Comparison of ENCODE assay signal across 11 cellular contexts in the genomic region with DNA sequence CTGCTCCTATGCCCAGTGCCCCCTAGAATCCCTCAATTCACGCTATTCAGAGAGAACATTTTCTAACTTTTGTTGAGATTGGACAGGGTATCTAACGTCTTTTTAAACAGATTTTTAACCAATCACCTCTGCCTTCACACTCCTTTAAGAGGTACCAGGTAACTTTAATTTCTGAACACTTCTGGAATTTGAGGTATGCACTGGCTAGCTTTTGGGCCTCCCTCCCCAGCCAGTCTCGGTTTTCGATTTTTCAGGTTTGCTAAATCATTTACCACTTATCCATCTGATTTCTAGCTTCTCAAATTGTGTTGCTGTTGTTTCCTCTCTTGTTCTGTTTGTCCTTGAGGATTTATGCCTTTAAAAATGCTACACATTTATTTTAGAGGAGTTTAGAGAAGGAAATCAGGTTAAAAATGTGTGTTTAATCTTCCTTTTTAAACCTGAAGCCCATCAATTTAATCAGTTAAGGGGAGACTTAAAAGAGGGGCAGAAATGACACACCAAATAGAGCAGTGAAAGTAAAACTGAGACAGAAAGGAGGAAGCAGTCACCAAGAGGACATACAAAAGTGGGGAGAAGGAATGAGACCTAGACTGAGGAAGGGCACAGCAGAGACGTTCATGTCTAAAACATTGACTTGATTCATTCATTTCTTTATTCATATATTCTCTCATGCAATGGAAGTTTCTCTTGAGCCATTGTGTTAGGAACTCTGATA.
DNase-seq lines count a peak whose midpoint lies in the region; ATAC-seq and TF ChIP-seq lines count a peak whose summit lies in the region.
"Had no signal": no experiment of that assay in that cellular context is flagged by ENCODE, and none has a peak within 500 bp of the region (broad histone marks: within the 10 kb centered on the region; RNA-seq: fewer than 3 reads in every experiment).

No MANE protein-coding gene starts in this region.

- H3K4me1 ChIP-seq in breast epithelium = no peaks in the 10 kb centered on the region

- no peak overlapping the region for H3K4me3 ChIP-seq in breast epithelium

- no peaks in the 10 kb centered on the region for H3K36me3 ChIP-seq in breast epithelium

- in situ Hi-C loops in T47D (cut with HindIII; ENCODE audit: low pct_unique_long_range_greater_than_20kb, low sequenced_read_pairs) = no loop called here

- intact Hi-C loops in breast epithelium (cut with DNase I; ENCODE audit: low total_unique reads) = no loop called here
- intact Hi-C loops in posterior vena cava (cut with DNase I) = no loop called here

- H3K27me3 ChIP-seq in breast epithelium = no peaks in the 10 kb centered on the region

- TF ChIP-seq CTCF in breast epithelium (IDR thresholded peaks at IDR 0.05) = no peak

- TF ChIP-seq POLR2A in breast epithelium (IDR thresholded peaks at IDR 0.05) = no peak

- H3K9me3 ChIP-seq in breast epithelium = no peaks in the 10 kb centered on the region

- H3K27ac ChIP-seq in breast epithelium = no peak overlapping the region

- peak; percentile 100 for ATAC-seq in HG02938 (IDR thresholded peaks at IDR 0.05; ENCODE audit: unreplicated experiment)

- DNase-seq in T47D (ENCODE audit: low read depth in 1 of 2, low spot score in 1 of 2) (peak; percentile 3 to 15), breast epithelium (ENCODE audit: low spot score in 2 of 2) (no peak), MV-4-11 (lab: John Stamatoyannopoulos, UW) (peak; percentile 57), COLO829 (ENCODE audit: low spot score) (no peak), posterior vena cava (ENCODE audit: low spot score) (no peak), NCI-H774 (lab: John Stamatoyannopoulos, UW) (no peak)
- no peak for DNase-seq in activated effector memory CD4-positive, alpha-beta T cell treated with anti-CD3 and anti-CD28 coated beads, Interleukin-2, amount 50 U/mL, for 16 hours
- DNase-seq: activated naive CD8-positive, alpha-beta T cell treated with anti-CD3 and anti-CD28 coated beads for 36 hours; NCI-H1694; SW 1271 had no signal

Comparison
In these comparisons a context has a peak if more than half of its experiments do, and no peak if none do; other contexts are left out.
1. DNase-seq: peak in T47D (2 of 2) and MV-4-11 (single experiment); none in breast epithelium (0 of 2), COLO829 (single experiment), posterior vena cava (single experiment), activated effector memory CD4-positive, alpha-beta T cell treated with anti-CD3 and anti-CD28 coated beads, Interleukin-2, amount 50 U/mL, for 16 hours (single experiment) and NCI-H774 (single experiment).